20 cellular contexts compared by ENCODE assay signal in genomic region chr21:25742900-25743299, GRCh38. TPM values are rescaled to one million over a fixed set of nuclear protein-coding genes. Genes with fewer than 3 reads are reported as not detected.
DNase-seq lines count a peak whose midpoint lies in the region; ATAC-seq, FAIRE-seq and TF ChIP-seq lines count a peak whose summit lies in the region.
"Had no signal": no experiment of that assay in that cellular context is flagged by ENCODE, and none has a peak within 500 bp of the region (broad histone marks: within the 10 kb centered on the region; RNA-seq: fewer than 3 reads in every experiment).

No MANE protein-coding gene starts in this region.

- peaks cover 58% of the 10 kb centered on the region for H3K36me3 ChIP-seq in OCI-LY7 (ENCODE audit: insufficient read depth, low read length)
- H3K36me3 ChIP-seq in bronchial epithelial cell (ENCODE audit: control insufficient read depth, insufficient read depth, low read length), result no peaks in the 10 kb centered on the region
- peaks cover 3 to 7% of the 10 kb centered on the region in 2 experiments for H3K36me3 ChIP-seq in keratinocyte (ENCODE audit: control insufficient read depth in 2 of 2, extremely low read depth in 1 of 2, insufficient read depth in 2 of 2, low read length in 2 of 2)

- H3K9me3 ChIP-seq in OCI-LY7 (ENCODE audit: low read length), result no peaks in the 10 kb centered on the region
- no peaks in the 10 kb centered on the region for H3K9me3 ChIP-seq in keratinocyte (ENCODE audit: control insufficient read depth, low read depth, low read length)

- dilution Hi-C loops in keratinocyte (cut with MboI; ENCODE audit: extremely low pct_ligation_motif_present, low sequenced_read_pairs), result no loop called here

- H3K4me1 Mint-ChIP-seq in type B pancreatic cell (ENCODE audit: unreplicated experiment), result peaks cover 5% of the 10 kb centered on the region

- H3K9me3 Mint-ChIP-seq in type B pancreatic cell, result no peaks in the 10 kb centered on the region
- H3K9me3 Mint-ChIP-seq: CD4-positive, alpha-beta T cell had no signal

- H3K4me3 ChIP-seq in OCI-LY7 (ENCODE audit: low read depth, low read length, poor library complexity, severe bottlenecking) (no peak overlapping the region), bronchial epithelial cell (ENCODE audit: low read depth, low read length) (no peak overlapping the region), keratinocyte (ENCODE audit: control insufficient read depth in 2 of 3, extremely low read depth in 1 of 3, insufficient read depth in 2 of 3, low read depth in 1 of 3, low read length in 3 of 3) (no peak overlapping the region)
- H3K4me3 ChIP-seq: GM23248 had no signal

- no peaks in the 10 kb centered on the region; the same call in 1 of the 2 replicates for H4K20me1 ChIP-seq in OCI-LY7 (ENCODE audit: insufficient read depth, low read length)
- H4K20me1 ChIP-seq in keratinocyte (ENCODE audit: control insufficient read depth, extremely low read depth, insufficient read depth, low read length), result no peaks in the 10 kb centered on the region

- H3K9me1 ChIP-seq in keratinocyte (ENCODE audit: control insufficient read depth, extremely low read depth, insufficient read depth, low read length), result no peaks in the 10 kb centered on the region

- H3K36me3 Mint-ChIP-seq in type B pancreatic cell, result peaks cover 11% of the 10 kb centered on the region

- DNase-seq in OCI-LY7 (ENCODE audit: low spot score), result peak; percentile 11
- peak; percentile 56 for DNase-seq in bronchial epithelial cell (ENCODE audit: low read depth)
- no peak for DNase-seq in keratinocyte (ENCODE audit: low read depth, low spot score)
- DNase-seq in type B pancreatic cell (ENCODE audit: extremely low spot score, unreplicated experiment), result no peak
- no peak for DNase-seq in SHP77 treated with DMSO at 0.1 percent for 48 hours (lab: John Stamatoyannopoulos, UW)
- DNase-seq in NCI-H2029 (lab: John Stamatoyannopoulos, UW), result no peak
- DNase-seq: C1 segment of cervical spinal cord; Calu3; CD4-positive, alpha-beta T cell; DND-41; GDM1; GM23248 had no signal

- H3K9me2 ChIP-seq in OCI-LY7 (ENCODE audit: insufficient read depth, low read length), result no peaks in the 10 kb centered on the region

- no peak overlapping the region for H3K4me3 Mint-ChIP-seq in type B pancreatic cell
- H3K4me3 Mint-ChIP-seq: B cell; CD4-positive, alpha-beta T cell had no signal

- no peaks in the 10 kb centered on the region for H3K27me3 ChIP-seq in bronchial epithelial cell (ENCODE audit: control insufficient read depth, insufficient read depth, low read length)
- no peaks in the 10 kb centered on the region for H3K27me3 ChIP-seq in keratinocyte (ENCODE audit: control insufficient read depth, extremely low read depth, insufficient read depth, low read length)

- POLR2A ChIA-PET in OCI-LY7 (lab: Charles Lee), result interaction anchor here (0.6 to 1.7 kb wide), 3 partner anchors 10 to 18 kb away, joined by 3 to 7 read pairs (median 4); no protein-coding TSS in a partner anchor

- CTCF ChIA-PET in OCI-LY7 (lab: Charles Lee; ENCODE audit: unreplicated experiment), result no interaction called here

- H2AFZ ChIP-seq in OCI-LY7 (ENCODE audit: low read length) (no peak overlapping the region), keratinocyte (ENCODE audit: control insufficient read depth, low read length) (no peak overlapping the region)
- H2AFZ ChIP-seq: GM23248 had no signal

- H3K4me1 ChIP-seq in OCI-LY7 (ENCODE audit: insufficient read depth, low read length, poor library complexity, severe bottlenecking), result peaks cover 27% of the 10 kb centered on the region
- no peaks in the 10 kb centered on the region for H3K4me1 ChIP-seq in keratinocyte (ENCODE audit: control insufficient read depth, extremely low read depth, insufficient read depth, low read length)

- H3K79me2 ChIP-seq in OCI-LY7 (ENCODE audit: insufficient read depth, low read depth, low read length) (peaks cover 40% of the 10 kb centered on the region), keratinocyte (ENCODE audit: control insufficient read depth, insufficient read depth, low read length) (peaks cover 20% of the 10 kb centered on the region)

- no TSS peak for BruUV-seq in OCI-LY7 (replicated peaks; lab: Mats Ljungman, UMichigan)

- H3K9ac ChIP-seq in keratinocyte (ENCODE audit: control insufficient read depth, extremely low read depth, insufficient read depth, low read length), result no peak overlapping the region
- H3K9ac ChIP-seq: GM23248 had no signal

- H3K27ac Mint-ChIP-seq in type B pancreatic cell, result peak overlapping the region; percentile 52
- H3K27ac Mint-ChIP-seq: B cell; CD4-positive, alpha-beta T cell had no signal

- ATAC-seq in GM21717 (IDR thresholded peaks at IDR 0.05; ENCODE audit: unreplicated experiment), result no peak
- ATAC-seq: HCT116, HepG2 had no signal

- intact Hi-C loops in OCI-LY7 (cut with micrococcal nuclease; ENCODE audit: unreplicated experiment), result no loop called here

- FAIRE-seq in bronchial epithelial cell (lab: Jason Lieb, UNC), result no peak
- FAIRE-seq in keratinocyte (lab: Jason Lieb, UNC), result no peak
- FAIRE-seq: A204.1, GM19239, H54, HepG2, HTR-8/SVneo had no signal

- H3K27ac ChIP-seq in OCI-LY7 (ENCODE audit: low read depth, low read length, poor library complexity, severe bottlenecking) (no peak overlapping the region), keratinocyte (ENCODE audit: control insufficient read depth, insufficient read depth, low read length) (peak overlapping the region; percentile 29)
- H3K27ac ChIP-seq: GM23248 had no signal

- no peak overlapping the region for H3K4me2 ChIP-seq in OCI-LY7 (ENCODE audit: low read length)
- H3K4me2 ChIP-seq in keratinocyte (ENCODE audit: control insufficient read depth, extremely low read depth, insufficient read depth, low read depth, low read length), result no peak overlapping the region

- no peak for TF ChIP-seq CTCF in OCI-LY7 (conservative IDR thresholded peaks at IDR 0.05; ENCODE audit: low read length)
- no peak for TF ChIP-seq CTCF in bronchial epithelial cell (IDR thresholded peaks at IDR 0.05; ENCODE audit: insufficient read depth, low read length, severe bottlenecking)
- no peak for TF ChIP-seq CTCF in keratinocyte (optimal IDR thresholded peaks at IDR 0.05 in 1 of 3, IDR thresholded peaks at IDR 0.05 in 1 of 3, conservative IDR thresholded peaks at IDR 0.05 in 1 of 3; ENCODE audit: extremely low read depth in 1 of 3, insufficient read depth in 2 of 3, low read length in 3 of 3)
- TF ChIP-seq CTCF in type B pancreatic cell (conservative IDR thresholded peaks at IDR 0.05), result no peak

- no peaks in the 10 kb centered on the region for H3K27me3 Mint-ChIP-seq in type B pancreatic cell
- H3K27me3 Mint-ChIP-seq: B cell; CD4-positive, alpha-beta T cell had no signal

RNA-seq across cellular contexts. Expression of gene GABPA, which starts 8.1 kb away (rescaled TPM):
- 21.9 and 22.2 TPM in 2 replicates for total RNA-seq in OCI-LY7 (2014; rRNA removed; shearing (Covaris generic))
- total RNA-seq in OCI-LY7 (2022), result 33.2 and 33.6 TPM in 2 replicates
- total RNA-seq in bronchial epithelial cell, result 15.8 and 16.4 TPM in 2 replicates
- 8.4 to 16.3 TPM (median 10.8 TPM) in 3 replicates for polyA plus RNA-seq in keratinocyte
- polyA plus RNA-seq in keratinocyte (2011; ENCODE audit: low read depth), result 8.6 TPM
- polyA plus RNA-seq in keratinocyte (2011; cell fraction: cytosol; rRNA removed), result 5.4 and 15.8 TPM in 2 replicates
- polyA plus RNA-seq in keratinocyte (2011; cell fraction: nucleus; rRNA removed), result 15.6 and 20.3 TPM in 2 replicates
- 7.6 and 8.0 TPM in 2 replicates for polyA plus RNA-seq in keratinocyte (2012; ENCODE audit: low replicate concordance)
- 1.3 to 25.4 TPM (median 7.9 TPM) in 3 replicates for polyA minus RNA-seq in keratinocyte
- polyA minus RNA-seq in keratinocyte (2011; cell fraction: cytosol; rRNA and poly(A)+ RNA removed), result 9.2 TPM
- polyA minus RNA-seq in keratinocyte (2011; cell fraction: nucleus; rRNA and poly(A)+ RNA removed), result 7.2 and 10.9 TPM in 2 replicates
- total RNA-seq in type B pancreatic cell (ENCODE audit: low replicate concordance), result 19.7 and 26.4 TPM in 2 replicates

RNA-seq across cellular contexts. Expression of gene ATP5PF, which starts 8.2 kb away (rescaled TPM):
- total RNA-seq in OCI-LY7 (2014; rRNA removed; shearing (Covaris generic)), result 70.6 and 83.8 TPM in 2 replicates
- 145 and 164 TPM in 2 replicates for total RNA-seq in OCI-LY7 (2022)
- 34.5 and 45.1 TPM in 2 replicates for total RNA-seq in bronchial epithelial cell
- polyA plus RNA-seq in keratinocyte, result 179 to 256 TPM (median 212 TPM) in 3 replicates
- 55.7 TPM for polyA plus RNA-seq in keratinocyte (2011; ENCODE audit: low read depth)
- 168 and 308 TPM in 2 replicates for polyA plus RNA-seq in keratinocyte (2011; cell fraction: cytosol; rRNA removed)
- 41.8 and 62.0 TPM in 2 replicates for polyA plus RNA-seq in keratinocyte (2011; cell fraction: nucleus; rRNA removed)
- polyA plus RNA-seq in keratinocyte (2012; ENCODE audit: low replicate concordance), result 211 and 230 TPM in 2 replicates
- polyA minus RNA-seq in keratinocyte, result 11.8 to 72.2 TPM (median 56.9 TPM) in 3 replicates
- 39.7 TPM for polyA minus RNA-seq in keratinocyte (2011; cell fraction: cytosol; rRNA and poly(A)+ RNA removed)
- 4.5 and 11.2 TPM in 2 replicates for polyA minus RNA-seq in keratinocyte (2011; cell fraction: nucleus; rRNA and poly(A)+ RNA removed)
- 139 and 168 TPM in 2 replicates for total RNA-seq in type B pancreatic cell (ENCODE audit: low replicate concordance)

Comparison
In these comparisons a context has a peak if more than half of its experiments do, and no peak if none do; other contexts are left out.
1. DNase-seq: peak in OCI-LY7 (single experiment) and bronchial epithelial cell (single experiment); none in keratinocyte (single experiment), type B pancreatic cell (single experiment), SHP77 treated with DMSO at 0.1 percent for 48 hours (single experiment) and NCI-H2029 (single experiment).